In the genomic region with DNA sequence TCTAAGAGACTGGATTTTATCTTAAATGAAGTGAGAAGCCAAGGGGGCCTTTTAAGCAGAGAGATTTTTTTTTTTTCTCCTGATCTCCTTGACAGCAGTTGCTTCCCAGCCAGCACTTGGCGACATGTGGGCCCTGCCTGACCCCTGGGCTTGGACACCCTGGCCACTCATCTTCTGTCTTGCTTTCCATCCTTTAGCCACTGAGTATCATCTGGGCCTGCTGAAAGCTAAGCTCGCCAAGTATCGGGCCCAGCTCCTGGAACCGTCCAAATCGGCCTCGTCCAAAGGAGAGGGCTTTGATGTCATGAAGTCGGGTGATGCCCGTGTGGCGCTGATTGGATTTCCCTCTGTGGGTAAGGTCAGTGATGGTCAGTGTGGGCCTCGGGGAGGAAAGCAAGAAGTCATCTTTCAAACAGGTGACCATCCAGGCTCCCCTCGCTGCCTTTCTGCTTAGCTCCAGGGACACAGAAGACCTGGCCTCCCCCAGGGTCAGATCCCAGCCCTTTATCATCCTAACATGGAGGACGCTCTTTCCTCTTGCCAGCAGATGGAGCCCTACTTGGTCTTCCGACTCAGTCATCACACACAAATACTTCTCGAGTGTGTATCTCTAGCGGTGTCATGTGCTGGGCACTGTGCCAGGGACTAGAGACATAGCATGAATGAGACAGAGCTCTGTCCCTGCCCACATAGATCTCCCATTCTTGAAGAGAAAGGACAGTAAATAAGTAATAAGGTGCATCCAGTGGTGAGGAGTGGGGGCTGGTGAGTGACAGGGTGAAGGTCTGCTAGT, we compare ENCODE assay signal across 1 cellular context.
TF ChIP-seq lines count a peak whose summit lies in the region.

No MANE protein-coding gene starts in this region.

TF ChIP-seq in endothelial cell of umbilical vein, 7 proteins besides CTCF, POLR2A, EP300 and RAD21:
- TF ChIP-seq FOS (IDR thresholded peaks at IDR 0.05; ENCODE audit: borderline replicate concordance, insufficient read depth, low read length) (no peak), EZH2 (IDR thresholded peaks at IDR 0.05; ENCODE audit: borderline replicate concordance, low read depth, low read length, severe bottlenecking) (no peak), GATA2 (IDR thresholded peaks at IDR 0.05; ENCODE audit: insufficient read depth, insufficient read length, low read depth, low read length) (no peak)
- TF ChIP-seq, protein P1, sequence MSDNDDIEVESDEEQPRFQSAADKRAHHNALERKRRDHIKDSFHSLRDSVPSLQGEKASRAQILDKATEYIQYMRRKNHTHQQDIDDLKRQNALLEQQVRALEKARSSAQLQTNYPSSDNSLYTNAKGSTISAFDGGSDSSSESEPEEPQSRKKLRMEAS (IDR thresholded peaks at IDR 0.05; ENCODE audit: insufficient read depth, insufficient read length): no peak
TF ChIP-seq in endothelial cell of umbilical vein: peak in this region for 0.
